ENCODE assay signal across 24 cellular contexts in genomic region chr15:98654790-98655360, GRCh38. TPM values are rescaled to one million over a fixed set of nuclear protein-coding genes. Genes with fewer than 3 reads are reported as not detected.
DNase-seq lines count a peak whose midpoint lies in the region; ATAC-seq, FAIRE-seq and TF ChIP-seq lines count a peak whose summit lies in the region.
"Had no signal": no experiment of that assay in that cellular context is flagged by ENCODE, and none has a peak within 500 bp of the region (broad histone marks: within the 10 kb centered on the region; RNA-seq: fewer than 3 reads in every experiment).

No MANE protein-coding gene starts in this region.

- H3K4me3 ChIP-seq in GM23248 (no peak overlapping the region), Loucy (ENCODE audit: low read length, poor library complexity, severe bottlenecking) (peak overlapping the region; percentile 10), trophoblast cell (ENCODE audit: low read depth, low read length) (no peak overlapping the region)
- H3K4me3 ChIP-seq: cardiac muscle cell, left ventricle myocardium inferior, ovary, spleen had no signal

- H3K79me2 ChIP-seq in GM23248 (ENCODE audit: insufficient read depth) = peaks cover 100% of the 10 kb centered on the region
- peaks cover 98% of the 10 kb centered on the region for H3K79me2 ChIP-seq in Loucy (ENCODE audit: insufficient read depth, low read length)
- peaks cover 26% of the 10 kb centered on the region for H3K79me2 ChIP-seq in trophoblast cell (ENCODE audit: control insufficient read depth, insufficient read depth, low read length, poor library complexity)

- H3K27me3 ChIP-seq in GM23248 (replicated peaks; ENCODE audit: insufficient read depth) = no peaks in the 10 kb centered on the region
- H3K27me3 ChIP-seq in Loucy (ENCODE audit: insufficient read depth, low read length, poor library complexity, severe bottlenecking) = no peaks in the 10 kb centered on the region
- H3K27me3 ChIP-seq in trophoblast cell (ENCODE audit: insufficient read depth, low read length) = no peaks in the 10 kb centered on the region
- H3K27me3 ChIP-seq: cardiac muscle cell, ovary had no signal

- H4K12ac ChIP-seq in trophoblast cell (ENCODE audit: low read depth, low read length) = no peak overlapping the region

- DNase-seq in GM23248 (no peak), trophoblast cell (no peak), occipital lobe (lab: John Stamatoyannopoulos, UW) (no peak), NAMALWA (ENCODE audit: low spot score) (no peak)
- DNase-seq: activated CD4-positive, alpha-beta T cell treated with anti-CD3 and anti-CD28 coated beads, Interleukin-2, amount 50 U/mL, for 48 hours; activated CD8-positive, alpha-beta memory T cell treated with anti-CD3 and anti-CD28 coated beads, Interleukin-2, amount 50 U/mL, for 48 hours; activated naive CD4-positive, alpha-beta T cell treated with anti-CD3 and anti-CD28 coated beads, Interleukin-2, amount 10 ng/mL, durations not matched to agents 7 days and 5 days; Calu3; GOT3; left ventricle myocardium inferior; MM.1S; natural killer cell; NCI-H2029 treated with DMSO at 0.1 percent for 48 hours; NCI-H2227 treated with DMSO at 0.1 percent for 48 hours; NCI-H69; ovary; right cardiac atrium; spleen; T-helper 1 cell had no signal

- no peak overlapping the region for H3K18ac ChIP-seq in trophoblast cell (ENCODE audit: low read length)

- no peak overlapping the region for H3K23ac ChIP-seq in trophoblast cell (ENCODE audit: low read length)

- peaks cover 58% of the 10 kb centered on the region for H3F3A ChIP-seq in GM23248 (ENCODE audit: insufficient read depth)
- no peaks in the 10 kb centered on the region for H3F3A ChIP-seq in Loucy (ENCODE audit: low read depth)

- H3K4me1 ChIP-seq in GM23248 (ENCODE audit: insufficient read depth) (peaks cover 65% of the 10 kb centered on the region), Loucy (ENCODE audit: insufficient read depth, low read length, poor library complexity, severe bottlenecking) (peaks cover 52% of the 10 kb centered on the region), trophoblast cell (ENCODE audit: control insufficient read depth in 1 of 2, insufficient read depth in 2 of 2, low read length in 2 of 2) (peaks cover 0 to 6% of the 10 kb centered on the region in 2 experiments)

- no peak overlapping the region for H2BK120ac ChIP-seq in trophoblast cell (ENCODE audit: insufficient read depth, low read length, poor library complexity)

- H3K9me3 ChIP-seq in GM23248 (ENCODE audit: low read depth) (no peaks in the 10 kb centered on the region), Loucy (ENCODE audit: insufficient read depth, low read depth, low read length) (no peaks in the 10 kb centered on the region), trophoblast cell (ENCODE audit: insufficient read depth, low read depth, low read length) (no peaks in the 10 kb centered on the region)
- H3K9me3 ChIP-seq: left ventricle myocardium inferior, ovary, spleen had no signal

- peaks cover 13% of the 10 kb centered on the region for H3K79me1 ChIP-seq in trophoblast cell (ENCODE audit: low read length)

- H3K14ac ChIP-seq in trophoblast cell (ENCODE audit: low read length) = no peak overlapping the region

- H4K20me1 ChIP-seq in GM23248 (ENCODE audit: insufficient read depth) (peaks cover 31% of the 10 kb centered on the region; the same call in 1 of the 2 replicates), Loucy (ENCODE audit: insufficient read depth, low read length, poor library complexity, severe bottlenecking) (peaks cover 67% of the 10 kb centered on the region)

- H4K91ac ChIP-seq in trophoblast cell (ENCODE audit: low read depth, low read length) = no peak overlapping the region

- no peak overlapping the region for H2AK5ac ChIP-seq in trophoblast cell (ENCODE audit: low read length)

- no peak overlapping the region for H2BK12ac ChIP-seq in trophoblast cell (ENCODE audit: low read length)

- no peak overlapping the region for H3K27ac ChIP-seq in GM23248
- H3K27ac ChIP-seq in trophoblast cell (ENCODE audit: low read depth, low read length) = no peak overlapping the region
- H3K27ac ChIP-seq: cardiac muscle cell, left ventricle myocardium inferior, ovary, spleen had no signal

- in situ Hi-C loops in GM23248 (cut with MboI) = loop anchor here (10.0 to 25.0 kb wide), 2 partner anchors 190 to 407 kb away; no protein-coding TSS in a partner anchor

- peak; percentile 55 for FAIRE-seq in endometrium (lab: Jason Lieb, UNC)

- H3K9ac ChIP-seq in GM23248 (no peak overlapping the region), Loucy (ENCODE audit: low read depth, low read length, poor library complexity, severe bottlenecking) (no peak overlapping the region), trophoblast cell (ENCODE audit: low read length) (no peak overlapping the region)

- no peak overlapping the region for H2BK5ac ChIP-seq in trophoblast cell (ENCODE audit: low read depth, low read length, poor library complexity)

- H3K9me2 ChIP-seq in GM23248 (ENCODE audit: insufficient read depth) (no peaks in the 10 kb centered on the region), Loucy (replicated peaks; ENCODE audit: low read depth, low read length) (no peaks in the 10 kb centered on the region)

- H3K36me3 ChIP-seq in GM23248 (ENCODE audit: low read depth) (no peaks in the 10 kb centered on the region), Loucy (ENCODE audit: insufficient read depth, low read length) (no peaks in the 10 kb centered on the region), trophoblast cell (ENCODE audit: control insufficient read depth in 1 of 2, insufficient read depth in 2 of 2, low read length in 2 of 2) (peaks cover 2 to 3% of the 10 kb centered on the region in 2 experiments)
- H3K36me3 ChIP-seq: cardiac muscle cell, left ventricle myocardium inferior, ovary, spleen had no signal

- no peak for ATAC-seq in GM18498 (IDR thresholded peaks at IDR 0.05; ENCODE audit: unreplicated experiment)
- ATAC-seq: activated CD4-positive, CD25-positive, alpha-beta regulatory T cell treated with anti-CD3 and anti-CD28 coated beads, Interleukin-2, amount 50 U/mL, for 24 hours; natural killer cell; right cardiac atrium had no signal

- TF ChIP-seq CTCF in Loucy (conservative IDR thresholded peaks at IDR 0.05; ENCODE audit: low read length) = no peak

- H3K4me2 ChIP-seq in GM23248 (ENCODE audit: unreplicated experiment) = peak overlapping the region; percentile 1
- H3K4me2 ChIP-seq in Loucy (ENCODE audit: low read depth, low read length, poor library complexity, severe bottlenecking) = peak overlapping the region; percentile 89
- no peak overlapping the region for H3K4me2 ChIP-seq in trophoblast cell (ENCODE audit: low read length)

- H4K8ac ChIP-seq in trophoblast cell (ENCODE audit: low read depth, low read length) = no peak overlapping the region

- peak overlapping the region; percentile 77 for H3K4ac ChIP-seq in trophoblast cell (ENCODE audit: low read depth, low read length)

- no peak overlapping the region for H2AFZ ChIP-seq in GM23248
- H2AFZ ChIP-seq in Loucy (ENCODE audit: low read length) = no peak overlapping the region
- H2AFZ ChIP-seq in trophoblast cell (ENCODE audit: insufficient read depth, low read length, poor library complexity) = no peak overlapping the region

- WGBS in GM23248 (ENCODE audit: low coverage in 1 of 2, low lambda C conversion rate in 2 of 2, missing lambda C conversion rate in 2 of 2), 2 experiments = 82 to 83% methylated on average over 4 of the region's 4 CpGs
- no CpG with 5 or more reads among the region's 4 CpGs for WGBS in trophoblast cell (ENCODE audit: extremely low coverage, insufficient coverage, insufficient read length)

RNA-seq across cellular contexts. Expression of gene IGF1R, which starts 6.5 kb away (rescaled TPM):
- 23.6 and 48.6 TPM in 2 replicates for total RNA-seq in GM23248 (2014; rRNA removed; shearing (Covaris generic))
- 22.0 and 26.5 TPM in 2 replicates for polyA plus RNA-seq in GM23248 (2016; fragmentation: Nextera tagmentation; extraction: Ambion mirVana)
- polyA plus RNA-seq in trophoblast cell (2013) = 121 and 126 TPM in 2 replicates
- 37.4 TPM for total RNA-seq in occipital lobe
